In the genomic region with DNA sequence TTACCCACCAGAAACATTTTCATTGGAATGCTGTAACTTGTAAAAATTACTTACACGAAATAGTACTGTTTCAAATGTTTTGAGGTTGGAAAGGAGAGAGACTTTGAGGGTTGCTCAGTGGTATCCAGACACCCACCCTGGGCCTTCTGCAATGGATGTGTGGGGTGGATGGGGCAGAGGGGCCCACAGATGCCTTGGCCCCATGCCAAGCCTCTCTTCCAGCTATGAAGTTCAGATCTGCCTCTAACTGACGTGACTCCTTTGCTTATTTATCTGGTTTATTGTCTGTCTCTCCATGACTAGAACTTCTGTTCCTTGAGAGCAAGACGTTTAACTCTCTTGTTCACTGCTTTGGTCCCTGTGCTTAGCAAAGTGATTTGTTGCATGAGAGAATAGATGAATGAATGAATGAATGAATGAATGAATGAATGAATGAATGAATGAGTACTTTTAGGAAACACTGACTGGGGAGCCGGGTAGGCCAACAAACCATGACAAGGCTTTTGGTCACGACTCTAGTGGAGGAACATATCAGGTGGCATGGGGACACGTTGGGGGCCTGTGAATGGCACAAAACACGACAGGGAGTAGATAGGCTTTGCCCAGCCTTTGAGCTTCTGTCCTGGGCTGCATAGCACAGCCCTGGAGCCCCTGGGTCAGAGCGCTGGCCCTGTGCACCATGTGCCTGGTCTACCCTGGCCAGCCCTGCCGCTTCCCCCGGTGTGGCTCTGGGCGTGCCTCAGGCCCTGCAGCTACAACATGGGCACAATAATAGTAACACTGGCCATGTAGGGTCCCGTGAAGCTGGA, we compare ENCODE assay signal across 15 cellular contexts. TPM values are rescaled to one million over a fixed set of nuclear protein-coding genes. Genes with fewer than 3 reads are reported as not detected.
DNase-seq lines count a peak whose midpoint lies in the region; ATAC-seq, FAIRE-seq and TF ChIP-seq lines count a peak whose summit lies in the region.
"Had no signal": no experiment of that assay in that cellular context is flagged by ENCODE, and none has a peak within 500 bp of the region (broad histone marks: within the 10 kb centered on the region; RNA-seq: fewer than 3 reads in every experiment).

No MANE protein-coding gene starts in this region.

- WGBS in GM12878 (ENCODE audit: insufficient coverage, insufficient replicate concordance, low lambda C conversion rate, missing lambda C conversion rate), result 28% methylated on average over 12 of the region's 12 CpGs
- WGBS in neuronal stem cell (ENCODE audit: extremely low coverage in 2 of 2, insufficient read length in 2 of 2, insufficient replicate concordance in 1 of 2), 2 donors, result no CpG with 5 or more reads among the region's 12 CpGs

- no TSS peak for BruUV-seq in GM12878 (replicated peaks; lab: Mats Ljungman, UMichigan)

- peaks cover 13% of the 10 kb centered on the region for H3K4me1 Mint-ChIP-seq in activated T-cell treated with anti-CD3 and anti-CD28 coated beads, Interleukin-2, amount 50 U/mL, for 4 hours (ENCODE audit: low read depth)

- H3K23ac ChIP-seq in neuronal stem cell (ENCODE audit: low read depth, low read length, poor library complexity), result no peak overlapping the region

- DNase-seq in Jurkat, Clone E6-1 (ENCODE audit: low read depth, low spot score), result peak; percentile 54
- DNase-seq in GM12878 (ENCODE audit: low read depth, low spot score) (no peak), neuronal stem cell (ENCODE audit: low spot score) (no peak), upper lobe of right lung (no peak), DMS 273 treated with DMSO at 0.1 percent for 48 hours (lab: John Stamatoyannopoulos, UW) (no peak), Ammon's horn (ENCODE audit: low spot score) (no peak)
- no peak for DNase-seq in activated T-cell treated with anti-CD3 and anti-CD28 coated beads, Interleukin-2, amount 50 U/mL, for 4 hours
- DNase-seq: CD4-positive, CD25-positive, alpha-beta regulatory T cell; H7; IMR-90 had no signal

- POLR2A ChIA-PET in GM12878 (lab: Charles Lee), result no interaction called here

- no peak for TF ChIP-seq POLR2A in GM12878 (IDR thresholded peaks at IDR 0.05; ENCODE audit: low read depth, low read length)

- no peak overlapping the region for H4K8ac ChIP-seq in neuronal stem cell (ENCODE audit: low read depth, low read length)

- no peak overlapping the region for H3K18ac ChIP-seq in neuronal stem cell (ENCODE audit: low read length)

- no peak overlapping the region for H2BK12ac ChIP-seq in neuronal stem cell (ENCODE audit: low read length)

- H3K4me2 ChIP-seq in GM12878 (ENCODE audit: control insufficient read depth, insufficient read depth) (no peak overlapping the region), neuronal stem cell (ENCODE audit: insufficient read depth, low read length, poor library complexity, severe bottlenecking) (no peak overlapping the region)
- H3K4me2 ChIP-seq: A549, GM23338 had no signal

- peaks cover 2% of the 10 kb centered on the region for H3K27me3 Mint-ChIP-seq in activated T-cell treated with anti-CD3 and anti-CD28 coated beads, Interleukin-2, amount 50 U/mL, for 4 hours (ENCODE audit: low read depth)

- TF ChIP-seq RAD21 in GM12878 (IDR thresholded peaks at IDR 0.05; ENCODE audit: insufficient read depth, low read depth, low read length), result no peak

- H3K27ac ChIP-seq in GM12878 (ENCODE audit: control insufficient read depth, insufficient read depth) (no peak overlapping the region), neuronal stem cell (replicated peaks; ENCODE audit: low read length) (no peak overlapping the region), upper lobe of right lung (no peak overlapping the region)
- H3K27ac ChIP-seq: A549 had no signal

- H2AFZ ChIP-seq in GM12878 (ENCODE audit: control insufficient read depth, low read depth, low read length) (no peak overlapping the region), neuronal stem cell (ENCODE audit: low read length) (no peak overlapping the region)
- H2AFZ ChIP-seq: GM23338 had no signal

- peak overlapping the region; percentile 11 for H2AK5ac ChIP-seq in neuronal stem cell (ENCODE audit: low read depth, low read length)

- SMC1A ChIA-PET in GM12878 (lab: Charles Lee; ENCODE audit: uncharacterized antibody, unreplicated experiment), result interaction anchor here (1.4 to 1.5 kb wide), 2 partner anchors 54 to 80 kb away, joined by 3 read pairs; no protein-coding TSS in a partner anchor

- H3K36me3 ChIP-seq in GM12878 (ENCODE audit: control insufficient read depth in 2 of 2, insufficient read depth in 2 of 2, low read length in 1 of 2), result no peaks in the 10 kb centered on the region
- H3K36me3 ChIP-seq in neuronal stem cell (replicated peaks in 1 of 2; ENCODE audit: control insufficient read depth in 2 of 2, insufficient read depth in 2 of 2, low read length in 2 of 2), result no peaks in the 10 kb centered on the region
- no peaks in the 10 kb centered on the region for H3K36me3 ChIP-seq in upper lobe of right lung
- H3K36me3 ChIP-seq: BLaER1 treated with 17β-estradiol and CSF1 and Interleukin-3, amounts not matched to agents 10 nM and 100 nM had no signal

- H3K4me3 ChIP-seq in Jurkat, Clone E6-1 (ENCODE audit: low read length), result no peak overlapping the region
- H3K4me3 ChIP-seq in GM12878 (no peak overlapping the region), neuronal stem cell (ENCODE audit: low read length in 2 of 2) (no peak overlapping the region), upper lobe of right lung (no peak overlapping the region)
- H3K4me3 ChIP-seq: A549; BLaER1 treated with 17β-estradiol and CSF1 and Interleukin-3, amounts not matched to agents 10 nM and 100 nM; GM23338 had no signal

- H3K27me3 ChIP-seq in GM12878 (replicated peaks in 1 of 2; ENCODE audit: control insufficient read depth in 2 of 2, insufficient read depth in 2 of 2, low read length in 1 of 2), result no peaks in the 10 kb centered on the region
- no peaks in the 10 kb centered on the region for H3K27me3 ChIP-seq in neuronal stem cell (ENCODE audit: control insufficient read depth in 3 of 3, insufficient read depth in 3 of 3, low read depth in 1 of 3, low read length in 3 of 3)
- no peaks in the 10 kb centered on the region for H3K27me3 ChIP-seq in upper lobe of right lung
- H3K27me3 ChIP-seq: BLaER1 treated with 17β-estradiol and CSF1 and Interleukin-3, amounts not matched to agents 10 nM and 100 nM had no signal

- RAD21 ChIA-PET in GM12878 (lab: Charles Lee; ENCODE audit: unreplicated experiment), result no interaction called here

- H2BK15ac ChIP-seq in neuronal stem cell (ENCODE audit: low read length), result no peak overlapping the region

- H3K79me1 ChIP-seq in neuronal stem cell (ENCODE audit: low read depth, low read length), result no peaks in the 10 kb centered on the region

- H4K91ac ChIP-seq in neuronal stem cell (ENCODE audit: low read depth, low read length, poor library complexity), result no peak overlapping the region

- H2BK5ac ChIP-seq in neuronal stem cell (ENCODE audit: low read length), result no peak overlapping the region

- H3K79me2 ChIP-seq in GM12878 (ENCODE audit: control insufficient read depth, insufficient read depth, low read length), result no peaks in the 10 kb centered on the region

- H3K9me3 ChIP-seq in GM12878 (replicated peaks; ENCODE audit: control insufficient read depth, insufficient read depth, low read length), result no peaks in the 10 kb centered on the region
- H3K9me3 ChIP-seq in neuronal stem cell (replicated peaks in 1 of 2; ENCODE audit: control insufficient read depth in 2 of 2, insufficient read depth in 1 of 2, low read depth in 1 of 2, low read length in 2 of 2), result no peaks in the 10 kb centered on the region
- H3K9me3 ChIP-seq in upper lobe of right lung, result no peaks in the 10 kb centered on the region
- H3K9me3 ChIP-seq: A549; BLaER1 treated with 17β-estradiol and CSF1 and Interleukin-3, amounts not matched to agents 10 nM and 100 nM had no signal

- no peak for ATAC-seq in GM12878
- peak; percentile 18 for ATAC-seq in upper lobe of right lung
- no peak for ATAC-seq in activated T-cell treated with anti-CD3 and anti-CD28 coated beads, Interleukin-2, amount 50 U/mL, for 4 hours
- ATAC-seq: A549, GM23338 had no signal

- no peak overlapping the region for H2BK120ac ChIP-seq in neuronal stem cell (ENCODE audit: low read depth, low read length)

- H3K14ac ChIP-seq in neuronal stem cell (ENCODE audit: low read length), result no peak overlapping the region

- no peaks in the 10 kb centered on the region for H3K36me3 Mint-ChIP-seq in activated T-cell treated with anti-CD3 and anti-CD28 coated beads, Interleukin-2, amount 50 U/mL, for 4 hours (ENCODE audit: insufficient read depth)
- H3K36me3 Mint-ChIP-seq: CD4-positive, CD25-positive, alpha-beta regulatory T cell had no signal

- no peaks in the 10 kb centered on the region for H4K20me1 ChIP-seq in GM12878 (ENCODE audit: control insufficient read depth, insufficient read depth)
- H4K20me1 ChIP-seq: BLaER1 treated with 17β-estradiol and CSF1 and Interleukin-3, amounts not matched to agents 10 nM and 100 nM had no signal

- H3K4me1 ChIP-seq in GM12878 (ENCODE audit: control insufficient read depth, insufficient read depth, low read length), result no peaks in the 10 kb centered on the region
- H3K4me1 ChIP-seq in neuronal stem cell (ENCODE audit: control insufficient read depth in 2 of 2, insufficient read depth in 1 of 2, low read depth in 1 of 2, low read length in 2 of 2), result no peaks in the 10 kb centered on the region
- H3K4me1 ChIP-seq in upper lobe of right lung, result no peaks in the 10 kb centered on the region
- H3K4me1 ChIP-seq: A549 had no signal

- TF ChIP-seq EP300 in GM12878 (IDR thresholded peaks at IDR 0.05; ENCODE audit: borderline replicate concordance in 1 of 2, control insufficient read depth in 1 of 2, low read depth in 2 of 2, low read length in 2 of 2), result no peak

- no peak for FAIRE-seq in GM12878 (lab: Jason Lieb, UNC)
- FAIRE-seq: A549, GM12892 had no signal

- H3K4ac ChIP-seq in neuronal stem cell (ENCODE audit: low read length), result no peak overlapping the region

- no peak overlapping the region for H3K4me3 Mint-ChIP-seq in activated T-cell treated with anti-CD3 and anti-CD28 coated beads, Interleukin-2, amount 50 U/mL, for 4 hours
- H3K4me3 Mint-ChIP-seq: CD4-positive, CD25-positive, alpha-beta regulatory T cell; GM23338 had no signal

- in situ Hi-C loops in GM12878 (cut with MboI), result no loop called here

- CTCF ChIA-PET in GM12878 (lab: Yijun Ruan, JAX), result interaction anchor here (3.5 kb wide), 1 partner anchor 56 kb away, joined by 16 read pairs; no protein-coding TSS in a partner anchor

- TF ChIP-seq CTCF in GM12878 (IDR thresholded peaks at IDR 0.05 in 2 of 3, conservative IDR thresholded peaks at IDR 0.05 in 1 of 3; ENCODE audit: control insufficient read depth in 2 of 3, extremely low read depth in 1 of 3, insufficient read depth in 1 of 3, low read depth in 3 of 3, low read length in 3 of 3) (no peak), upper lobe of right lung (IDR thresholded peaks at IDR 0.05) (no peak)

- H3K9me3 Mint-ChIP-seq in activated T-cell treated with anti-CD3 and anti-CD28 coated beads, Interleukin-2, amount 50 U/mL, for 4 hours, result no peaks in the 10 kb centered on the region
- H3K9me3 Mint-ChIP-seq: CD4-positive, CD25-positive, alpha-beta regulatory T cell; GM23338 had no signal

- H3K9ac ChIP-seq in GM12878 (ENCODE audit: control insufficient read depth, insufficient read depth, low read length) (no peak overlapping the region), neuronal stem cell (ENCODE audit: low read depth, low read length, poor library complexity) (no peak overlapping the region)
- H3K9ac ChIP-seq: BLaER1 treated with 17β-estradiol and CSF1 and Interleukin-3, amounts not matched to agents 10 nM and 100 nM had no signal

- intact Hi-C loops in GM12878 (cut with micrococcal nuclease; ENCODE audit: unreplicated experiment), result no loop called here
- intact Hi-C loops in upper lobe of right lung (cut with DNase I), result no loop called here

RNA-seq across cellular contexts. Expression of gene AK8, which starts 31.8 kb away (rescaled TPM):
- 1.3 TPM for polyA plus RNA-seq in Jurkat, Clone E6-1 (2012; ENCODE audit: insufficient read depth, insufficient read length)
- 0.19 TPM in 1 of 2 replicates, not detected in the other for total RNA-seq in GM12878 (2013; cell fraction: nucleolus; rRNA removed)
- total RNA-seq in GM12878 (2014; rRNA removed) (not detected in 2 replicates), GM12878 (2014; rRNA removed; fragmentation: Illumina TruSeq; extraction: Trizol) (not detected in 2 replicates), GM12878 (2021) (not detected in 2 replicates), upper lobe of right lung (0.55 TPM)
- not detected for polyA plus RNA-seq in GM12878 (2011; ENCODE audit: low read depth)
- polyA plus RNA-seq in GM12878 (2011; rRNA removed) (0.09 and 0.12 TPM in 2 replicates), GM12878 (2014; fragmentation: Illumina TruSeq; extraction: Trizol) (0.03 TPM in 1 of 2 replicates, not detected in the other), GM12878 (2014; fragmentation: Nextera tagmentation; extraction: Ambion mirVana) (not detected), GM12878 (2014; rRNA removed) (0.04 TPM in 1 of 2 replicates, not detected in the other), GM12878 (2016; fragmentation: Nextera tagmentation; extraction: Ambion mirVana) (under 1 TPM; 0.06 to 0.08 TPM)
- polyA plus RNA-seq in GM12878 (2011; cell fraction: cytosol; rRNA removed), result 0.10 and 0.18 TPM in 2 replicates
- 0.20 and 0.24 TPM in 2 replicates for polyA plus RNA-seq in GM12878 (2011; cell fraction: nucleus; rRNA removed)
- polyA plus RNA-seq in GM12878 (2012), result 0.18 and 0.24 TPM in 2 replicates
- not detected in 2 replicates for polyA minus RNA-seq in GM12878 (2011; rRNA and poly(A)+ RNA removed)
- not detected in 2 replicates for polyA minus RNA-seq in GM12878 (2011; cell fraction: cytosol; rRNA and poly(A)+ RNA removed)
- polyA minus RNA-seq in GM12878 (2011; cell fraction: nucleus; rRNA and poly(A)+ RNA removed), result 0.12 and 0.29 TPM in 2 replicates
- 1.4 TPM for polyA plus RNA-seq in neuronal stem cell (2013, experiment 1 of 2)
- 0.91 TPM for polyA plus RNA-seq in neuronal stem cell (2013, experiment 2 of 2)
- total RNA-seq in activated T-cell treated with anti-CD3 and anti-CD28 coated beads, Interleukin-2, amount 50 U/mL, for 4 hours, result not detected
- total RNA-seq: CD4-positive, CD25-positive, alpha-beta regulatory T cell; HT-29 had no signal

RNA-seq across cellular contexts. Expression of gene SPACA9, which starts 32.4 kb away (rescaled TPM):
- 28.5 TPM for polyA plus RNA-seq in Jurkat, Clone E6-1 (2012; ENCODE audit: insufficient read depth, insufficient read length)
- total RNA-seq in GM12878 (2013; cell fraction: nucleolus; rRNA removed), result 0.71 and 0.95 TPM in 2 replicates
- total RNA-seq in GM12878 (2014; rRNA removed), result 0.68 and 0.82 TPM in 2 replicates
- total RNA-seq in GM12878 (2014; rRNA removed; fragmentation: Illumina TruSeq; extraction: Trizol), result 0.69 and 1.0 TPM in 2 replicates
- total RNA-seq in GM12878 (2021), result 1.6 and 2.1 TPM in 2 replicates
- polyA plus RNA-seq in GM12878 (2011; ENCODE audit: low read depth), result 0.72 TPM
- polyA plus RNA-seq in GM12878 (2011; rRNA removed), result 0.19 and 0.72 TPM in 2 replicates
- 1.5 and 1.6 TPM in 2 replicates for polyA plus RNA-seq in GM12878 (2011; cell fraction: cytosol; rRNA removed)
- 1.0 and 1.2 TPM in 2 replicates for polyA plus RNA-seq in GM12878 (2011; cell fraction: nucleus; rRNA removed)
- polyA plus RNA-seq in GM12878 (2012), result 1.0 and 2.1 TPM in 2 replicates
- 0.25 and 1.0 TPM in 2 replicates for polyA plus RNA-seq in GM12878 (2014; fragmentation: Illumina TruSeq; extraction: Trizol)
- polyA plus RNA-seq in GM12878 (2014; fragmentation: Nextera tagmentation; extraction: Ambion mirVana), result 1 to 10 TPM in 1 of 2 experiments, under 1 TPM in 1; 0.71 to 1.2 TPM
- polyA plus RNA-seq in GM12878 (2014; rRNA removed), result 0.60 and 0.73 TPM in 2 replicates
- 1 to 10 TPM; 1.6 to 2.9 TPM for polyA plus RNA-seq in GM12878 (2016; fragmentation: Nextera tagmentation; extraction: Ambion mirVana)
- polyA minus RNA-seq in GM12878 (2011; rRNA and poly(A)+ RNA removed), result 0.46 and 0.73 TPM in 2 replicates
- polyA minus RNA-seq in GM12878 (2011; cell fraction: cytosol; rRNA and poly(A)+ RNA removed), result 0.53 and 0.73 TPM in 2 replicates
- 0.24 and 0.48 TPM in 2 replicates for polyA minus RNA-seq in GM12878 (2011; cell fraction: nucleus; rRNA and poly(A)+ RNA removed)
- 10.3 TPM for polyA plus RNA-seq in neuronal stem cell (2013, experiment 1 of 2)
- 10.5 TPM for polyA plus RNA-seq in neuronal stem cell (2013, experiment 2 of 2)
- 3.3 TPM for total RNA-seq in upper lobe of right lung
- under 1 TPM; 0.42 to 0.82 (median 0.73) TPM for total RNA-seq in activated T-cell treated with anti-CD3 and anti-CD28 coated beads, Interleukin-2, amount 50 U/mL, for 4 hours
